In genomic region chr1:54167422-54168139, GRCh38 we compare ENCODE assay signal across 19 cellular contexts. TPM values are rescaled to one million over a fixed set of nuclear protein-coding genes. Genes with fewer than 3 reads are reported as not detected.
DNase-seq lines count a peak whose midpoint lies in the region; ATAC-seq, FAIRE-seq and TF ChIP-seq lines count a peak whose summit lies in the region.
"Had no signal": no experiment of that assay in that cellular context is flagged by ENCODE, and none has a peak within 500 bp of the region (broad histone marks: within the 10 kb centered on the region; RNA-seq: fewer than 3 reads in every experiment).

No MANE protein-coding gene starts in this region.

- peaks cover 9% of the 10 kb centered on the region; the same call in 1 of the 2 replicates for H3F3A ChIP-seq in GM23248 (ENCODE audit: insufficient read depth)

- H3K4me2 ChIP-seq in GM23248 (ENCODE audit: unreplicated experiment): no peak overlapping the region
- H3K4me2 ChIP-seq: smooth muscle cell had no signal

- H3K27ac ChIP-seq in GM23248 (no peak overlapping the region), epithelial cell of prostate (no peak overlapping the region), thyroid gland (no peak overlapping the region), prostate gland (no peak overlapping the region)
- H3K27ac ChIP-seq: cardiac muscle cell, neutrophil had no signal

- H3K9me2 ChIP-seq in GM23248 (ENCODE audit: insufficient read depth): no peaks in the 10 kb centered on the region

- H3K4me3 ChIP-seq in GM23248 (no peak overlapping the region), thyroid gland (replicated peaks in 1 of 3) (no peak overlapping the region), prostate gland (no peak overlapping the region)
- H3K4me3 ChIP-seq: cardiac muscle cell, smooth muscle cell had no signal

- WGBS in GM23248 (ENCODE audit: low coverage in 1 of 2, low lambda C conversion rate in 2 of 2, missing lambda C conversion rate in 2 of 2), 2 experiments: 63 to 65% methylated on average over 9 of the region's 9 CpGs
- WGBS in thyroid gland, 2 donors: 78 to 87% methylated on average over 8 to 9 of the region's 9 CpGs
- WGBS in prostate gland: 51% methylated on average over 9 of the region's 9 CpGs

- in situ Hi-C loops in GM23248 (cut with MboI): no loop called here

- no peak overlapping the region for H3K9ac ChIP-seq in GM23248

- H3K36me3 ChIP-seq in GM23248 (ENCODE audit: low read depth): no peaks in the 10 kb centered on the region
- H3K36me3 ChIP-seq in thyroid gland: no peaks in the 10 kb centered on the region
- H3K36me3 ChIP-seq in prostate gland: no peaks in the 10 kb centered on the region
- H3K36me3 ChIP-seq: cardiac muscle cell, neutrophil had no signal

- H3K4me1 ChIP-seq in GM23248 (ENCODE audit: insufficient read depth) (no peaks in the 10 kb centered on the region), thyroid gland (no peaks in the 10 kb centered on the region), prostate gland (replicated peaks) (no peaks in the 10 kb centered on the region)

- intact Hi-C loops in posterior vena cava (cut with DNase I) (no loop called here), thyroid gland (cut with DNase I) (no loop called here), prostate gland (cut with DNase I) (no loop called here)

- DNase-seq in GM23248: peak; percentile 71
- DNase-seq in RKO (ENCODE audit: low spot score): peak; percentile 19
- peak; percentile 81 for DNase-seq in epithelial cell of prostate (ENCODE audit: low read depth, low spot score)
- DNase-seq in posterior vena cava (ENCODE audit: low spot score): peak; percentile 65
- no peak for DNase-seq in GM12891 (ENCODE audit: insufficient read length, low spot score)
- no peak for DNase-seq in thyroid gland
- DNase-seq in prostate gland (ENCODE audit: low spot score): no peak
- DNase-seq: activated CD8-positive, alpha-beta T cell treated with anti-CD3 and anti-CD28 coated beads, Interleukin-2, amount 10 ng/mL, durations not matched to agents 7 days and 5 days; GF-D8; NCI-H2029; NCI-H69; SIG-M5; stimulated activated naive CD8-positive, alpha-beta T cell treated with anti-CD3 and anti-CD28 coated beads, Interleukin-15, amount 100 ng/mL, for 72 hours had no signal

- H3K79me2 ChIP-seq in GM23248 (ENCODE audit: insufficient read depth): no peaks in the 10 kb centered on the region

- TF ChIP-seq CTCF in thyroid gland (IDR thresholded peaks at IDR 0.05) (no peak), prostate gland (IDR thresholded peaks at IDR 0.05) (no peak)

- H3K27me3 ChIP-seq in GM23248 (replicated peaks; ENCODE audit: insufficient read depth): no peaks in the 10 kb centered on the region
- no peaks in the 10 kb centered on the region for H3K27me3 ChIP-seq in thyroid gland
- H3K27me3 ChIP-seq in prostate gland (replicated peaks; ENCODE audit: insufficient read depth): no peaks in the 10 kb centered on the region
- H3K27me3 ChIP-seq: cardiac muscle cell, neutrophil had no signal

- no peaks in the 10 kb centered on the region for H4K20me1 ChIP-seq in GM23248 (ENCODE audit: insufficient read depth)

- H3K9me3 ChIP-seq in GM23248 (ENCODE audit: low read depth) (no peaks in the 10 kb centered on the region), thyroid gland (no peaks in the 10 kb centered on the region), prostate gland (no peaks in the 10 kb centered on the region)
- H3K9me3 ChIP-seq: neutrophil had no signal

- no peak for FAIRE-seq in GM12891 (lab: Jason Lieb, UNC)
- FAIRE-seq: TTC549 had no signal

- TF ChIP-seq POLR2A in GM12891 (IDR thresholded peaks at IDR 0.05; ENCODE audit: low read depth, low read length) (no peak), thyroid gland (IDR thresholded peaks at IDR 0.05) (no peak), prostate gland (IDR thresholded peaks at IDR 0.05) (no peak)

- ATAC-seq in GM19397 (IDR thresholded peaks at IDR 0.05; ENCODE audit: unreplicated experiment): no peak
- ATAC-seq: activated CD8-positive, alpha-beta T cell treated with anti-CD3 and anti-CD28 coated beads, Interleukin-2, amount 10 ng/mL, durations not matched to agents 7 days and 5 days; stimulated activated naive CD8-positive, alpha-beta T cell treated with anti-CD3 and anti-CD28 coated beads, Interleukin-15, amount 100 ng/mL, for 72 hours had no signal

- no peak overlapping the region for H2AFZ ChIP-seq in GM23248

TF ChIP-seq in GM12891, 5 proteins besides CTCF, POLR2A, EP300 and RAD21:
- no peak for TF ChIP-seq POLR2AphosphoS5 (IDR thresholded peaks at IDR 0.05; ENCODE audit: low read depth, low read length)
- TF ChIP-seq TAF1 (IDR thresholded peaks at IDR 0.05; ENCODE audit: low read depth, low read length): no peak
- no peak for TF ChIP-seq POU2F2 (IDR thresholded peaks at IDR 0.05; ENCODE audit: low read depth, low read length)
- no peak for TF ChIP-seq SPI1 (IDR thresholded peaks at IDR 0.05; ENCODE audit: low read depth, low read length)
- no peak for TF ChIP-seq PAX5 (IDR thresholded peaks at IDR 0.05; ENCODE audit: insufficient read depth, low read length, severe bottlenecking)

RNA-seq across cellular contexts. Expression of gene CDCP2, which starts 14.8 kb away (rescaled TPM):
- total RNA-seq in GM23248 (2014; rRNA removed; shearing (Covaris generic)): not detected in 2 replicates
- not detected in 2 replicates for polyA plus RNA-seq in GM23248 (2016; fragmentation: Nextera tagmentation; extraction: Ambion mirVana)
- under 1 TPM; 0.51 to 0.86 TPM for total RNA-seq in posterior vena cava
- not detected for polyA plus RNA-seq in GM12891 (2012; ENCODE audit: low read depth, missing spikeins)
- total RNA-seq in thyroid gland: under 1 TPM in 1 of 4 donors, not detected in 3; 0.45 TPM
- under 1 TPM in 1 of 2 donors, not detected in 1; 0.23 TPM for total RNA-seq in prostate gland
- total RNA-seq: CD8-positive, alpha-beta memory T cell; smooth muscle cell had no signal
- polyA plus RNA-seq: cardiac muscle cell; CD8-positive, alpha-beta memory T cell; smooth muscle cell had no signal

RNA-seq across cellular contexts. Expression of gene CYB5RL, which starts 32.2 kb away (rescaled TPM):
- total RNA-seq in GM23248 (2014; rRNA removed; shearing (Covaris generic)): 2.5 and 4.9 TPM in 2 replicates
- polyA plus RNA-seq in GM23248 (2016; fragmentation: Nextera tagmentation; extraction: Ambion mirVana): 3.0 and 3.3 TPM in 2 replicates
- total RNA-seq in posterior vena cava (1 to 10 TPM; 5.0 to 6.7 TPM), thyroid gland (1 to 10 TPM; 3.7 to 6.2 (median 5.2) TPM), prostate gland (10 to 100 TPM in 1 of 2 donors, 1 to 10 TPM in 1; 6.3 to 10.9 TPM)
- 3.4 TPM for polyA plus RNA-seq in GM12891 (2012; ENCODE audit: low read depth, missing spikeins)

RNA-seq across cellular contexts. Expression of gene MRPL37, which starts 32.4 kb away (rescaled TPM):
- total RNA-seq in GM23248 (2014; rRNA removed; shearing (Covaris generic)): 111 and 113 TPM in 2 replicates
- polyA plus RNA-seq in GM23248 (2016; fragmentation: Nextera tagmentation; extraction: Ambion mirVana): 91.3 and 102 TPM in 2 replicates
- total RNA-seq in posterior vena cava (10 to 100 TPM; 40.9 to 41.9 TPM), thyroid gland (10 to 100 TPM; 29.8 to 71.3 (median 48.0) TPM), prostate gland (10 to 100 TPM; 73.7 to 91.5 TPM)
- 125 TPM for polyA plus RNA-seq in GM12891 (2012; ENCODE audit: low read depth, missing spikeins)

Comparison
In these comparisons a context has a peak if more than half of its experiments do, and no peak if none do; other contexts are left out.
1. DNase-seq: peak in GM23248 (single experiment), RKO (single experiment), epithelial cell of prostate (single experiment) and posterior vena cava (single experiment); none in GM12891 (single experiment), thyroid gland (0 of 2) and prostate gland (single experiment).